In genomic region chr3:177337548-177338331, GRCh38 we compare ENCODE assay signal across 8 cellular contexts.
DNase-seq lines count a peak whose midpoint lies in the region; ATAC-seq and TF ChIP-seq lines count a peak whose summit lies in the region.

No MANE protein-coding gene starts in this region.

- no peak for TF ChIP-seq EP300 in stomach (IDR thresholded peaks at IDR 0.05)

- DNase-seq in NK-92 treated with Interleukin-12 subunit alpha and Interleukin-12 subunit beta, amount 100 ng/mL, for 24 hours (lab: John Stamatoyannopoulos, UW): peak; percentile 70
- DNase-seq in NK-92 (lab: John Stamatoyannopoulos, UW; ENCODE audit: unreplicated experiment): no peak
- peak; percentile 22 for DNase-seq in activated CD4-positive, CD25-positive, alpha-beta regulatory T cell treated with anti-CD3 and anti-CD28 coated beads, Interleukin-2, amount 50 U/mL, for 16 hours (ENCODE audit: low read depth, low spot score)
- peak; percentile 85 for DNase-seq in fibroblast of the conjunctiva (ENCODE audit: low read depth)
- DNase-seq in iPS-NIHi11 (ENCODE audit: low spot score): no peak
- no peak for DNase-seq in stomach

- TF ChIP-seq CTCF in stomach (IDR thresholded peaks at IDR 0.05): no peak

- H3K4me1 Mint-ChIP-seq in stimulated activated memory B cell treated with anti-CD40 and anti-IgM and Interleukin-4, amounts not matched to agents 10 μg/mL and 1 μg/mL and 100 μg/mL, for 72 hours: peaks cover 45% of the 10 kb centered on the region

- 83 to 90% (median 85%) methylated on average over 9 of the region's 9 CpGs for WGBS in stomach, 5 donors

- no peaks in the 10 kb centered on the region for H3K27me3 Mint-ChIP-seq in stimulated activated memory B cell treated with anti-CD40 and anti-IgM and Interleukin-4, amounts not matched to agents 10 μg/mL and 1 μg/mL and 100 μg/mL, for 72 hours

- H3K9me3 Mint-ChIP-seq in stimulated activated memory B cell treated with anti-CD40 and anti-IgM and Interleukin-4, amounts not matched to agents 10 μg/mL and 1 μg/mL and 100 μg/mL, for 72 hours: no peaks in the 10 kb centered on the region

- no peak for TF ChIP-seq POLR2A in stomach (IDR thresholded peaks at IDR 0.05)

- H3K4me3 Mint-ChIP-seq in stimulated activated memory B cell treated with anti-CD40 and anti-IgM and Interleukin-4, amounts not matched to agents 10 μg/mL and 1 μg/mL and 100 μg/mL, for 72 hours: peak overlapping the region; percentile 1

- H3K4me1 ChIP-seq in stomach: peaks cover 3 to 50% (median 17%) of the 10 kb centered on the region in 4 donors

- H3K4me3 ChIP-seq in stomach: no peak overlapping the region

- H3K36me3 ChIP-seq in stomach: no peaks in the 10 kb centered on the region

- ATAC-seq in HG03066 (IDR thresholded peaks at IDR 0.05; ENCODE audit: low read depth, unreplicated experiment): peak; percentile 88
- peak; percentile 94 for ATAC-seq in stimulated activated memory B cell treated with anti-CD40 and anti-IgM and Interleukin-4, amounts not matched to agents 10 μg/mL and 1 μg/mL and 100 μg/mL, for 72 hours

- intact Hi-C loops in stomach (cut with DNase I; ENCODE audit: low total_unique reads): no loop called here

- H3K27ac ChIP-seq in stomach: peak overlapping the region in 1 of 5 donors; percentile 9

- no peaks in the 10 kb centered on the region for H3K36me3 Mint-ChIP-seq in stimulated activated memory B cell treated with anti-CD40 and anti-IgM and Interleukin-4, amounts not matched to agents 10 μg/mL and 1 μg/mL and 100 μg/mL, for 72 hours

- H3K9me3 ChIP-seq in stomach: no peaks in the 10 kb centered on the region

- peak overlapping the region; percentile 88 for H3K27ac Mint-ChIP-seq in stimulated activated memory B cell treated with anti-CD40 and anti-IgM and Interleukin-4, amounts not matched to agents 10 μg/mL and 1 μg/mL and 100 μg/mL, for 72 hours

- no peaks in the 10 kb centered on the region for H3K27me3 ChIP-seq in stomach

Comparison
In these comparisons a context has a peak if more than half of its experiments do, and no peak if none do; other contexts are left out.
1. DNase-seq: peak in NK-92 treated with Interleukin-12 subunit alpha and Interleukin-12 subunit beta, amount 100 ng/mL, for 24 hours (single experiment), activated CD4-positive, CD25-positive, alpha-beta regulatory T cell treated with anti-CD3 and anti-CD28 coated beads, Interleukin-2, amount 50 U/mL, for 16 hours (single experiment) and fibroblast of the conjunctiva (single experiment); none in NK-92 (single experiment), iPS-NIHi11 (single experiment) and stomach (single experiment).